Comparison of ENCODE assay signal across 8 cellular contexts in the genomic region with DNA sequence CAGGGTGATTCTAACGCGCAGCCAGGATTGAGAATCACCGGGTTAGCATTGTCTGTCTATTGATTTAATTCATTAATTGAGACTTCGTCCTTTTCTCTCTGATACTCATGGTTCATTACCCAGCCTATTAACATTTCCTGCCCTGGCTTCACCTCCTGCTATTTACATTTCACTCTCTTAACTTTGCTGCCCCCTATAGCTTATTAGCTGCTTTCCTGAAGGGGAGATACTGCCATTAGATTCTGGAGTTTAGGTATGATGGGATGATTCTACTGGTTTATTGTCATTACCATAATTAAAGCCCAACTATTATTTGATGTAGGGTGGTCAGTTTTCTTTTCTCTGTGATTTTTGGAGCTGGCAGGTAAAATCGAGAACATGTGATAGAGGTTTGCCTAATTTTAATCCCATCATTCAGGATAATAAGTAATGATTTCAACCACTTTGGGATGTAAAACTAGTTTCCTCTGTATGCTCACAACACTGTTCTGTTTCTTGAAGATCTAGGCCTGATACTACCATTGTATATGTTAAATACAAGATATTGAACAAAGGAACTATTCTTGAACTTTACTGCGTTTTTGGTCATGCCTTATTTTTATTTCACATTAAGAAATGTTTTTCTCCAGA. TPM values are rescaled to one million over a fixed set of nuclear protein-coding genes. Genes with fewer than 3 reads are reported as not detected.
A peak's percentile ranks its signal among the peaks of the same experiment; 100 is the strongest.
DNase-seq lines count a peak whose midpoint lies in the region; ATAC-seq and TF ChIP-seq lines count a peak whose summit lies in the region.

No MANE protein-coding gene starts in this region.

- no peaks in the 10 kb centered on the region for H3K9me3 Mint-ChIP-seq in naive B cell

- peak in 55 of 56 donors; percentile 11 to 74 (median 53) for TF ChIP-seq CTCF in dorsolateral prefrontal cortex (IDR thresholded peaks at IDR 0.05 in 54 of 56, conservative IDR thresholded peaks at IDR 0.05 in 2 of 56; ENCODE audit: low read depth in 1 of 56, partially characterized antibody in 56 of 56)

- peak overlapping the region in 7 of 59 donors; percentile 1 to 44 (median 13) for H3K27ac ChIP-seq in dorsolateral prefrontal cortex

- peak overlapping the region in 5 of 8 donors; percentile 1 to 33 (median 12) for H3K4me3 Mint-ChIP-seq in naive B cell

- intact Hi-C loops in dorsolateral prefrontal cortex (cut with DNase I) = loop anchor here (5.0 kb wide), 1 partner anchor 219 kb away; no protein-coding TSS in a partner anchor

- peaks cover 48 to 82% (median 57%) of the 10 kb centered on the region in 3 donors for H3K4me1 Mint-ChIP-seq in naive B cell

- peak overlapping the region in 10 of 59 donors; percentile 0 to 28 (median 10) for H3K4me3 ChIP-seq in dorsolateral prefrontal cortex

- ATAC-seq in GM21786 (IDR thresholded peaks at IDR 0.05; ENCODE audit: unreplicated experiment) = peak; percentile 74
- ATAC-seq in naive B cell (ENCODE audit: low read depth in 2 of 2) = peak; percentile 98 to 99

- H3K27me3 Mint-ChIP-seq in naive B cell = no peaks in the 10 kb centered on the region

- H3K27me3 ChIP-seq in dorsolateral prefrontal cortex = no peaks in the 10 kb centered on the region

- DNase-seq in GM03348 (ENCODE audit: low spot score) (peak; percentile 45), M059J (ENCODE audit: low read depth) (peak; percentile 68), RPMI7951 (ENCODE audit: low read depth) (peak; percentile 56), dorsolateral prefrontal cortex (no peak), naive B cell (peak; percentile 68), GM19240 (ENCODE audit: insufficient read length, low spot score) (no peak), GDM1 (lab: John Stamatoyannopoulos, UW) (no peak)

- peaks cover 0 to 2% of the 10 kb centered on the region in 2 donors for H3K36me3 Mint-ChIP-seq in naive B cell

- H3K27ac Mint-ChIP-seq in naive B cell = peak overlapping the region in 5 of 6 donors; percentile 14 to 84 (median 56)

RNA-seq across cellular contexts. Expression of gene PPP2R5A, which starts 6.4 kb away (rescaled TPM):
- total RNA-seq in M059J (2014; rRNA removed; shearing (Covaris generic)) = 22.9 and 23.1 TPM in 2 replicates
- 25.0 and 30.4 TPM in 2 replicates for total RNA-seq in RPMI7951 (2014; rRNA removed; shearing (Covaris generic))
- total RNA-seq in dorsolateral prefrontal cortex = 10 to 100 TPM; 20.1 to 45.5 (median 29.2) TPM
- polyA plus RNA-seq in naive B cell (ENCODE audit: low read depth in 6 of 6) = 10 to 100 TPM; 22.0 to 38.2 (median 31.7) TPM

Comparison
In these comparisons a context has a peak if more than half of its experiments do, and no peak if none do; other contexts are left out.
1. DNase-seq: peak in GM03348 (single experiment), M059J (single experiment), RPMI7951 (single experiment) and naive B cell (single experiment); none in dorsolateral prefrontal cortex (0 of 10), GM19240 (single experiment) and GDM1 (single experiment).